ENCODE assay signal across 9 cellular contexts in the genomic region with DNA sequence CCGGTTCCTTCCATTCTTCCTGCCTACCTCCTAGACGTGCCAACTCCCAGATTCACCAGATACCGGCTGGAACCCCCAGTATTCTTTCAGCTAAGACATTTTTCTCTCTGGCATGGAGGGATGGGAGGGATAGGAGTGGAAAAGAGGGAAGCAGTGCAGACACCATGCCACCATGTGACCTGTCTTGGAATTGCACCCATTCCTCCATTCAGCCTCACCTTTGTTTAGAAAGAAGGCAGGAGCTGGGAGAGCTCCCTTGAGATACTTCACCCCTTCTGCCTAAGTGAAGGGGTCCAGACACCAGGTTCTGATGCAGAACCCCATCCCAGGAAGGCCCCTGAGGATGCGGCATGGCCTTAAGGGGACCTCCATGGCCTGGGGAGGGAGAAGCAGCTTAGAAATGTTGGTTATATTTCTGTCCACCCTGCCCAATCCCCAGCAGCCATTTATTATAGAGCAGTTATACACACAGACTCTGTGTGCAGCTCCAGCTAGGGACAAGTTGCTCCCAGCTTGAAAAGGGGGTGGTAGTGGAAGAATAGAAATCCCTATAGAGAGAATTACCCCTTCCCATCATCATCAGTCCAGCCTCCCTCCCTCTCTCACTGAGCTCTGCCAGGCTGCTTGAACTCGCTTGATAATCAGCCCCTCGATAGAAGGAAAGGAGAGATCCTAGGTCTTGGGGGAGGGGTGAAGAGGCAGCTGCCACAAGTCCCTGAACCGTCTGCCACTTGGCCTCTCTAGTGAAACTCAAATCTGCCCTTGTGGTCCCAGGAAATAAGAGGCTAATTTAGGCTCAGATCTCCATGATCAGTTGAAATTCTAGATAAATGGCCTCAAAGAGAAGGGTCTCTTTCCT. TPM values are rescaled to one million over a fixed set of nuclear protein-coding genes. Genes with fewer than 3 reads are reported as not detected.
A peak's percentile ranks its signal among the peaks of the same experiment; 100 is the strongest.
DNase-seq lines count a peak whose midpoint lies in the region; ATAC-seq, FAIRE-seq and TF ChIP-seq lines count a peak whose summit lies in the region.
"Had no signal": no experiment of that assay in that cellular context is flagged by ENCODE, and none has a peak within 500 bp of the region (broad histone marks: within the 10 kb centered on the region; RNA-seq: fewer than 3 reads in every experiment).

No MANE protein-coding gene starts in this region.

- FAIRE-seq in kidney (lab: Jason Lieb, UNC): no peak
- FAIRE-seq: endometrium had no signal

- H3K36me3 ChIP-seq in kidney (ENCODE audit: control insufficient read depth in 1 of 2, insufficient read depth in 2 of 2, low read length in 2 of 2): peaks cover 0 to 3% of the 10 kb centered on the region in 2 donors
- H3K36me3 ChIP-seq in naive thymus-derived CD4-positive, alpha-beta T cell (ENCODE audit: control insufficient read depth in 2 of 3, insufficient read depth in 3 of 3, low read length in 3 of 3): peaks cover 0 to 7% (median 0%) of the 10 kb centered on the region in 3 experiments

- H3K27ac Mint-ChIP-seq in activated CD8-positive, alpha-beta T cell treated with anti-CD3 and anti-CD28 coated beads for 36 hours: peak overlapping the region; percentile 86
- no peak overlapping the region for H3K27ac Mint-ChIP-seq in activated CD8-positive, alpha-beta T cell treated with anti-CD3 and anti-CD28 coated beads, Interleukin-2, amount 10 ng/mL, durations not matched to agents 7 days and 5 days
- peak overlapping the region in 1 of 9 donors; percentile 85 for H3K27ac Mint-ChIP-seq in naive thymus-derived CD4-positive, alpha-beta T cell

- in situ Hi-C loops in astrocyte of the cerebellum (cut with HindIII; ENCODE audit: low sequenced_read_pairs): no loop called here

- no peak overlapping the region for H3K4me3 ChIP-seq in astrocyte of the cerebellum (ENCODE audit: low read depth, low read length)
- no peak overlapping the region for H3K4me3 ChIP-seq in kidney (ENCODE audit: low read length in 2 of 2)
- no peak overlapping the region for H3K4me3 ChIP-seq in naive thymus-derived CD4-positive, alpha-beta T cell (ENCODE audit: low read length)

- CTCF ChIA-PET in activated CD8-positive, alpha-beta T cell treated with anti-CD3 and anti-CD28 coated beads for 36 hours (lab: Charles Lee): interaction anchor here (0.9 to 2.2 kb wide), 12 partner anchors 8 to 484 kb away, joined by 3 to 22 read pairs (median 4); a partner anchor contains a TSS
- CTCF ChIA-PET in activated CD8-positive, alpha-beta T cell treated with anti-CD3 and anti-CD28 coated beads, Interleukin-2, amount 10 ng/mL, durations not matched to agents 7 days and 5 days (lab: Charles Lee): interaction anchor here (1.0 to 4.1 kb wide), 10 partner anchors 10 to 292 kb away, joined by 3 to 21 read pairs (median 5); a partner anchor contains a TSS
- CTCF ChIA-PET in naive thymus-derived CD4-positive, alpha-beta T cell (lab: Charles Lee): interaction anchor here (0.5 to 2.4 kb wide), 5 partner anchors 10 to 95 kb away, joined by 3 to 11 read pairs (median 3); no protein-coding TSS in a partner anchor

- no peaks in the 10 kb centered on the region for H3K9me3 Mint-ChIP-seq in activated CD8-positive, alpha-beta T cell treated with anti-CD3 and anti-CD28 coated beads for 36 hours
- H3K9me3 Mint-ChIP-seq in activated CD8-positive, alpha-beta T cell treated with anti-CD3 and anti-CD28 coated beads, Interleukin-2, amount 10 ng/mL, durations not matched to agents 7 days and 5 days (ENCODE audit: insufficient read depth): no peaks in the 10 kb centered on the region
- no peaks in the 10 kb centered on the region for H3K9me3 Mint-ChIP-seq in naive thymus-derived CD4-positive, alpha-beta T cell

- H3K27me3 ChIP-seq in naive thymus-derived CD4-positive, alpha-beta T cell (ENCODE audit: control insufficient read depth in 2 of 2, insufficient read depth in 2 of 2, low read length in 2 of 2): no peaks in the 10 kb centered on the region

- ATAC-seq in activated CD8-positive, alpha-beta T cell treated with anti-CD3 and anti-CD28 coated beads for 36 hours: no peak
- no peak for ATAC-seq in activated CD8-positive, alpha-beta T cell treated with anti-CD3 and anti-CD28 coated beads, Interleukin-2, amount 10 ng/mL, durations not matched to agents 7 days and 5 days
- ATAC-seq in naive thymus-derived CD4-positive, alpha-beta T cell: no peak

- H3K9me3 ChIP-seq in kidney (ENCODE audit: control insufficient read depth in 1 of 2, low read length in 2 of 2): no peaks in the 10 kb centered on the region
- no peaks in the 10 kb centered on the region for H3K9me3 ChIP-seq in naive thymus-derived CD4-positive, alpha-beta T cell (ENCODE audit: control insufficient read depth in 2 of 3, low read length in 3 of 3)

- H3K4me1 ChIP-seq in kidney (ENCODE audit: control insufficient read depth in 1 of 2, insufficient read depth in 1 of 2, low read depth in 1 of 2, low read length in 2 of 2): peaks cover 45 to 56% of the 10 kb centered on the region in 2 donors
- peaks cover 2 to 4% of the 10 kb centered on the region in 2 donors for H3K4me1 ChIP-seq in naive thymus-derived CD4-positive, alpha-beta T cell (ENCODE audit: control insufficient read depth in 2 of 2, insufficient read depth in 2 of 2, low read length in 2 of 2)

- H3K36me3 Mint-ChIP-seq in activated CD8-positive, alpha-beta T cell treated with anti-CD3 and anti-CD28 coated beads for 36 hours (ENCODE audit: low read depth): peaks cover 31% of the 10 kb centered on the region
- peaks cover 3% of the 10 kb centered on the region for H3K36me3 Mint-ChIP-seq in activated CD8-positive, alpha-beta T cell treated with anti-CD3 and anti-CD28 coated beads, Interleukin-2, amount 10 ng/mL, durations not matched to agents 7 days and 5 days (ENCODE audit: low read depth)
- peaks cover 0 to 9% (median 4%) of the 10 kb centered on the region in 5 donors for H3K36me3 Mint-ChIP-seq in naive thymus-derived CD4-positive, alpha-beta T cell

- no peak for DNase-seq in activated CD8-positive, alpha-beta T cell treated with anti-CD3 and anti-CD28 coated beads for 36 hours
- no peak for DNase-seq in activated CD8-positive, alpha-beta T cell treated with anti-CD3 and anti-CD28 coated beads, Interleukin-2, amount 10 ng/mL, durations not matched to agents 7 days and 5 days
- DNase-seq in NCI-H1930 (lab: John Stamatoyannopoulos, UW) (peak; percentile 29 to 46), astrocyte of the cerebellum (ENCODE audit: low read depth) (no peak), kidney (no peak), superior temporal gyrus (ENCODE audit: extremely low spot score) (peak; percentile 70)
- DNase-seq in naive thymus-derived CD4-positive, alpha-beta T cell: no peak
- DNase-seq in stimulated activated naive CD4-positive, alpha-beta T cell (lab: John Stamatoyannopoulos, UW): no peak

- intact Hi-C loops in activated CD8-positive, alpha-beta T cell treated with anti-CD3 and anti-CD28 coated beads for 36 hours (cut with micrococcal nuclease): loop anchor here (5.0 kb wide), 1 partner anchor 78 kb away; a partner anchor contains a TSS
- intact Hi-C loops in kidney (cut with DNase I): no loop called here
- intact Hi-C loops in naive thymus-derived CD4-positive, alpha-beta T cell (cut with micrococcal nuclease): no loop called here

- no peak overlapping the region for H3K4me3 Mint-ChIP-seq in activated CD8-positive, alpha-beta T cell treated with anti-CD3 and anti-CD28 coated beads for 36 hours
- H3K4me3 Mint-ChIP-seq in activated CD8-positive, alpha-beta T cell treated with anti-CD3 and anti-CD28 coated beads, Interleukin-2, amount 10 ng/mL, durations not matched to agents 7 days and 5 days: no peak overlapping the region
- H3K4me3 Mint-ChIP-seq in naive thymus-derived CD4-positive, alpha-beta T cell: no peak overlapping the region

- POLR2A ChIA-PET in activated CD8-positive, alpha-beta T cell treated with anti-CD3 and anti-CD28 coated beads for 36 hours (lab: Charles Lee): interaction anchor here (0.6 to 1.0 kb wide), 2 partner anchors 16 to 868 kb away, joined by 3 read pairs; no protein-coding TSS in a partner anchor
- POLR2A ChIA-PET in activated CD8-positive, alpha-beta T cell treated with anti-CD3 and anti-CD28 coated beads, Interleukin-2, amount 10 ng/mL, durations not matched to agents 7 days and 5 days (lab: Charles Lee): interaction anchor here (0.6 kb wide), 1 partner anchor 800 kb away, joined by 3 read pairs; no protein-coding TSS in a partner anchor
- POLR2A ChIA-PET in naive thymus-derived CD4-positive, alpha-beta T cell (lab: Charles Lee): no interaction called here

- TF ChIP-seq CTCF in activated CD8-positive, alpha-beta T cell treated with anti-CD3 and anti-CD28 coated beads for 36 hours (IDR thresholded peaks at IDR 0.05): peak; percentile 62
- TF ChIP-seq CTCF in astrocyte of the cerebellum (IDR thresholded peaks at IDR 0.05; ENCODE audit: low read depth, low read length, missing control alignments) (peak; percentile 70), kidney (IDR thresholded peaks at IDR 0.05; ENCODE audit: borderline replicate concordance, extremely low read depth, insufficient read depth) (peak; percentile 52)

- H3K27ac ChIP-seq in kidney (ENCODE audit: low read depth in 2 of 2, low read length in 2 of 2): peak overlapping the region; percentile 77 to 87
- H3K27ac ChIP-seq in naive thymus-derived CD4-positive, alpha-beta T cell (ENCODE audit: low read depth, low read length): no peak overlapping the region

- peaks cover 53% of the 10 kb centered on the region for H3K4me1 Mint-ChIP-seq in activated CD8-positive, alpha-beta T cell treated with anti-CD3 and anti-CD28 coated beads for 36 hours (ENCODE audit: low read depth)
- peaks cover 20% of the 10 kb centered on the region for H3K4me1 Mint-ChIP-seq in activated CD8-positive, alpha-beta T cell treated with anti-CD3 and anti-CD28 coated beads, Interleukin-2, amount 10 ng/mL, durations not matched to agents 7 days and 5 days (ENCODE audit: low read depth)
- peaks cover 0 to 15% (median 6%) of the 10 kb centered on the region in 7 donors for H3K4me1 Mint-ChIP-seq in naive thymus-derived CD4-positive, alpha-beta T cell

- no peaks in the 10 kb centered on the region for H3K27me3 Mint-ChIP-seq in activated CD8-positive, alpha-beta T cell treated with anti-CD3 and anti-CD28 coated beads for 36 hours
- no peaks in the 10 kb centered on the region for H3K27me3 Mint-ChIP-seq in activated CD8-positive, alpha-beta T cell treated with anti-CD3 and anti-CD28 coated beads, Interleukin-2, amount 10 ng/mL, durations not matched to agents 7 days and 5 days (ENCODE audit: low read depth)
- no peaks in the 10 kb centered on the region for H3K27me3 Mint-ChIP-seq in naive thymus-derived CD4-positive, alpha-beta T cell

- peak overlapping the region; percentile 43 to 60 for H3K9ac ChIP-seq in kidney (ENCODE audit: low read length in 2 of 2)

RNA-seq across cellular contexts. Expression of a gene that starts 5.1 kb away (rescaled TPM):
- 10 to 100 TPM; 14.6 to 16.4 TPM for total RNA-seq in activated CD8-positive, alpha-beta T cell treated with anti-CD3 and anti-CD28 coated beads for 36 hours
- 1 to 10 TPM; 5.1 to 5.5 TPM for total RNA-seq in activated CD8-positive, alpha-beta T cell treated with anti-CD3 and anti-CD28 coated beads, Interleukin-2, amount 10 ng/mL, durations not matched to agents 7 days and 5 days
- total RNA-seq in kidney: 10.6 TPM
- 9.7 TPM for polyA plus RNA-seq in kidney (ENCODE audit: insufficient read depth, low read depth, low replicate concordance)
- total RNA-seq in naive thymus-derived CD4-positive, alpha-beta T cell: 1 to 10 TPM; 1.1 to 3.7 (median 1.4) TPM
- 1 to 10 TPM; 3.4 TPM for polyA plus RNA-seq in naive thymus-derived CD4-positive, alpha-beta T cell

RNA-seq across cellular contexts. Expression of a gene that starts 36.6 kb away (rescaled TPM):
- total RNA-seq in activated CD8-positive, alpha-beta T cell treated with anti-CD3 and anti-CD28 coated beads for 36 hours: under 1 TPM in 1 of 2 experiments, not detected in 1; 0.11 TPM
- total RNA-seq in activated CD8-positive, alpha-beta T cell treated with anti-CD3 and anti-CD28 coated beads, Interleukin-2, amount 10 ng/mL, durations not matched to agents 7 days and 5 days: not detected
- 0.98 TPM for total RNA-seq in kidney
- polyA plus RNA-seq in kidney (ENCODE audit: insufficient read depth, low read depth, low replicate concordance): 0.09 TPM
- not detected for total RNA-seq in naive thymus-derived CD4-positive, alpha-beta T cell
- not detected for polyA plus RNA-seq in naive thymus-derived CD4-positive, alpha-beta T cell

Comparison
In these comparisons a context has a peak if more than half of its experiments do, and no peak if none do; other contexts are left out.
1. DNase-seq: peak in NCI-H1930 (2 of 2) and superior temporal gyrus (single experiment); none in activated CD8-positive, alpha-beta T cell treated with anti-CD3 and anti-CD28 coated beads for 36 hours (single experiment), activated CD8-positive, alpha-beta T cell treated with anti-CD3 and anti-CD28 coated beads, Interleukin-2, amount 10 ng/mL, durations not matched to agents 7 days and 5 days (single experiment), astrocyte of the cerebellum (single experiment), kidney (single experiment), naive thymus-derived CD4-positive, alpha-beta T cell (0 of 9) and stimulated activated naive CD4-positive, alpha-beta T cell (0 of 6).
2. Peak in every context shown above with its lines, with median percentiles within 50 percentile points of each other: CTCF ChIP-seq.